In genomic region chr14:35900741-35901140, GRCh38 we compare ENCODE assay signal across 22 cellular contexts.
A peak's percentile ranks its signal among the peaks of the same experiment; 100 is the strongest.
DNase-seq lines count a peak whose midpoint lies in the region; ATAC-seq, FAIRE-seq and TF ChIP-seq lines count a peak whose summit lies in the region.
"Had no signal": no experiment of that assay in that cellular context is flagged by ENCODE, and none has a peak within 500 bp of the region (broad histone marks: within the 10 kb centered on the region; RNA-seq: fewer than 3 reads in every experiment).

No MANE protein-coding gene starts in this region.

- H3K4me1 ChIP-seq in HepG2 (ENCODE audit: insufficient read depth, low read length) = no peaks in the 10 kb centered on the region
- H3K4me1 ChIP-seq in right lobe of liver = no peaks in the 10 kb centered on the region
- H3K4me1 ChIP-seq: BLaER1, Caco-2 had no signal

- ATAC-seq in HepG2 = no peak
- no peak for ATAC-seq in right lobe of liver
- no peak for ATAC-seq in HG03108 (IDR thresholded peaks at IDR 0.05; ENCODE audit: unreplicated experiment)
- ATAC-seq: CD8-positive, alpha-beta T cell; GM12878; GM23338; HCT116 had no signal

- WGBS in HepG2 (ENCODE audit: low lambda C conversion rate) = 19% methylated on average over 3 of the region's 3 CpGs
- 70% methylated on average over 3 of the region's 3 CpGs for WGBS in right lobe of liver (ENCODE audit: insufficient coverage, low coverage, low lambda C conversion rate, missing lambda C conversion rate)

- no peaks in the 10 kb centered on the region for H4K20me1 ChIP-seq in HepG2 (ENCODE audit: insufficient read depth, low read length)
- H4K20me1 ChIP-seq: BLaER1 had no signal

- no peak overlapping the region for H3K27ac ChIP-seq in HepG2 (ENCODE audit: extremely low read length, insufficient read depth, low read length)
- H3K27ac ChIP-seq in right lobe of liver = no peak overlapping the region
- peak overlapping the region; percentile 14 for H3K27ac ChIP-seq in temporal lobe (ENCODE audit: low read depth, low read length)
- H3K27ac ChIP-seq: 22Rv1, BLaER1, C4-2B had no signal

- H3K9ac ChIP-seq in HepG2 (ENCODE audit: insufficient read depth, low read depth, low read length) = no peak overlapping the region
- H3K9ac ChIP-seq: BLaER1 had no signal

- TF ChIP-seq POLR2A in HepG2 (IDR thresholded peaks at IDR 0.05; ENCODE audit: insufficient read depth in 1 of 2, low read depth in 2 of 2, low read length in 2 of 2) = no peak
- no peak for TF ChIP-seq POLR2A in right lobe of liver (IDR thresholded peaks at IDR 0.05)

- no peak overlapping the region for H2AFZ ChIP-seq in HepG2 (ENCODE audit: low read length)
- H2AFZ ChIP-seq: GM23338 had no signal

- TF ChIP-seq RAD21 in HepG2 (CRISPR knock-in tag; IDR thresholded peaks at IDR 0.05) = no peak

- H3K27me3 ChIP-seq in HepG2 (ENCODE audit: control insufficient read depth in 1 of 2, insufficient read depth in 2 of 2, low read length in 2 of 2) (no peaks in the 10 kb centered on the region; a peak in 1 of 5 replicates), right lobe of liver (no peaks in the 10 kb centered on the region)
- H3K27me3 ChIP-seq: BLaER1 had no signal

- CTCF ChIA-PET in HepG2 (lab: Yijun Ruan, JAX; ENCODE audit: low intra/inter-chr PET ratio, low total read pairs) = no interaction called here

- no peaks in the 10 kb centered on the region for H3K79me2 ChIP-seq in HepG2 (ENCODE audit: insufficient read depth, low read length)

- FAIRE-seq in HepG2 (lab: Jason Lieb, UNC) = no peak
- FAIRE-seq: A204.1, GM12878, GM19239 had no signal

- no peak overlapping the region for H3K4me3 ChIP-seq in HepG2 (replicated peaks in 1 of 3; ENCODE audit: insufficient read depth in 1 of 3, low read depth in 2 of 3, low read length in 3 of 3)
- no peak overlapping the region for H3K4me3 ChIP-seq in right lobe of liver
- H3K4me3 ChIP-seq: BLaER1, GM12878, GM23338 had no signal

- POLR2A ChIA-PET in HepG2 (lab: Yijun Ruan, JAX) = no interaction called here

- intact Hi-C loops in HepG2 (cut with micrococcal nuclease; ENCODE audit: unreplicated experiment) = no loop called here
- intact Hi-C loops in right lobe of liver (cut with DNase I) = no loop called here

- in situ Hi-C loops in HepG2 (cut with HindIII; ENCODE audit: extremely low pct_ligation_motif_present, low pct_unique_long_range_greater_than_20kb) = no loop called here

- H3K9me3 ChIP-seq in HepG2 (ENCODE audit: low read length) (no peaks in the 10 kb centered on the region), right lobe of liver (no peaks in the 10 kb centered on the region)
- H3K9me3 ChIP-seq: Caco-2 had no signal

- DNase-seq in HepG2 (ENCODE audit: low spot score) = no peak
- no peak for DNase-seq in right lobe of liver
- peak; percentile 51 for DNase-seq in medulla oblongata (ENCODE audit: extremely low spot score)
- no peak for DNase-seq in stimulated activated CD4-positive, alpha-beta T cell treated with anti-CD3 and anti-CD28 coated beads, Interleukin-4, amount 100 ng/mL, for 24 hours
- DNase-seq: Caco-2; CD4-positive, CD25-positive, alpha-beta regulatory T cell; CD8-positive, alpha-beta T cell; DMS153; DMS79; EL; GDM1; H9 had no signal

- BruUV-seq in HepG2 (replicated peaks; lab: Mats Ljungman, UMichigan) = no TSS peak

- no peak overlapping the region for H3K4me2 ChIP-seq in HepG2 (ENCODE audit: low read depth, low read length)
- H3K4me2 ChIP-seq: BLaER1, GM23338 had no signal

- TF ChIP-seq CTCF in HepG2 (CRISPR knock-in tag; IDR thresholded peaks at IDR 0.05) (no peak), right lobe of liver (IDR thresholded peaks at IDR 0.05) (no peak)

- no peak for TF ChIP-seq EP300 in HepG2 (IDR thresholded peaks at IDR 0.05; ENCODE audit: low read depth in 2 of 2, low read length in 2 of 2)
- TF ChIP-seq EP300 in HepG2 (CRISPR knock-in tag; IDR thresholded peaks at IDR 0.05; ENCODE audit: borderline replicate concordance) = no peak

- H3K36me3 ChIP-seq in HepG2 (replicated peaks in 1 of 2; ENCODE audit: control insufficient read depth in 1 of 2, insufficient read depth in 2 of 2, low read length in 2 of 2) (no peaks in the 10 kb centered on the region), right lobe of liver (no peaks in the 10 kb centered on the region)
- H3K36me3 ChIP-seq: BLaER1 had no signal

TF ChIP-seq in HepG2, 621 proteins besides CTCF, POLR2A, EP300 and RAD21:
- TF ChIP-seq ZNF513 (CRISPR knock-in tag; conservative IDR thresholded peaks at IDR 0.05) (no peak), FOXO4 (CRISPR knock-in tag; conservative IDR thresholded peaks at IDR 0.05) (0 out of 2 replicates have a peak, but pooled peaks have one; percentile 51)
